ENCODE assay signal across 34 cellular contexts in genomic region chr16:76784530-76784929, GRCh38.
A peak's percentile ranks its signal among the peaks of the same experiment; 100 is the strongest.
DNase-seq lines count a peak whose midpoint lies in the region; ATAC-seq, FAIRE-seq and TF ChIP-seq lines count a peak whose summit lies in the region.
"Had no signal": no experiment of that assay in that cellular context is flagged by ENCODE, and none has a peak within 500 bp of the region (broad histone marks: within the 10 kb centered on the region; RNA-seq: fewer than 3 reads in every experiment).

No MANE protein-coding gene starts in this region.

- H3K27me3 ChIP-seq in GM12878 (replicated peaks in 1 of 2; ENCODE audit: control insufficient read depth in 2 of 2, insufficient read depth in 2 of 2, low read length in 1 of 2) = no peaks in the 10 kb centered on the region
- no peaks in the 10 kb centered on the region for H3K27me3 ChIP-seq in pancreas
- H3K27me3 ChIP-seq: sigmoid colon, stomach, thyroid gland, vagina had no signal

- FAIRE-seq in GM12878 (lab: Jason Lieb, UNC) (no peak), HTR-8/SVneo (lab: Jason Lieb, UNC) (no peak), pancreas (lab: Jason Lieb, UNC) (no peak)
- FAIRE-seq: bronchial epithelial cell, frontal cortex, kidney had no signal

- no peaks in the 10 kb centered on the region for H3K79me2 ChIP-seq in GM12878 (ENCODE audit: control insufficient read depth, insufficient read depth, low read length)

- no peaks in the 10 kb centered on the region for H4K20me1 ChIP-seq in GM12878 (ENCODE audit: control insufficient read depth, insufficient read depth)

- CTCF ChIA-PET in GM12878 (lab: Yijun Ruan, JAX) = interaction anchor here (0.6 kb wide), 1 partner anchor 48 kb away, joined by 3 read pairs; no protein-coding TSS in a partner anchor

- RAD21 ChIA-PET in GM12878 (lab: Charles Lee; ENCODE audit: unreplicated experiment) = interaction anchor here (1.0 to 1.4 kb wide), 3 partner anchors 13 to 38 kb away, joined by 3 read pairs; no protein-coding TSS in a partner anchor

- no TSS peak for BruUV-seq in GM12878 (replicated peaks; lab: Mats Ljungman, UMichigan)

- in situ Hi-C loops in GM12878 (cut with MboI) = no loop called here

- no peak overlapping the region for H3K4me2 ChIP-seq in GM12878 (ENCODE audit: control insufficient read depth, insufficient read depth)

- POLR2A ChIA-PET in GM12878 (lab: Charles Lee) = no interaction called here

- TF ChIP-seq EP300 in GM12878 (IDR thresholded peaks at IDR 0.05; ENCODE audit: borderline replicate concordance in 1 of 2, control insufficient read depth in 1 of 2, low read depth in 2 of 2, low read length in 2 of 2) = no peak

- no peak for TF ChIP-seq CTCF in GM12878 (IDR thresholded peaks at IDR 0.05 in 2 of 3, conservative IDR thresholded peaks at IDR 0.05 in 1 of 3; ENCODE audit: control insufficient read depth in 2 of 3, extremely low read depth in 1 of 3, insufficient read depth in 1 of 3, low read depth in 3 of 3, low read length in 3 of 3)
- no peak for TF ChIP-seq CTCF in pancreas (IDR thresholded peaks at IDR 0.05)

- intact Hi-C loops in GM12878 (cut with micrococcal nuclease; ENCODE audit: unreplicated experiment) (no loop called here), pancreas (cut with DNase I) (no loop called here)

- DNase-seq in NCI-H2107 treated with DMSO at 0.1 percent for 48 hours (lab: John Stamatoyannopoulos, UW; ENCODE audit: unreplicated experiment) (peak; percentile 97), GM12878 (ENCODE audit: low read depth, low spot score) (no peak), HTR-8/SVneo (ENCODE audit: insufficient read length, low spot score) (no peak), SIG-M5 (lab: John Stamatoyannopoulos, UW) (no peak), Ammon's horn (ENCODE audit: low spot score) (no peak), pancreas (no peak)
- DNase-seq: activated CD4-positive, alpha-beta T cell treated with anti-CD3 and anti-CD28 coated beads for 48 hours; activated CD8-positive, alpha-beta memory T cell treated with anti-CD3 and anti-CD28 coated beads for 24 hours; activated T-cell treated with anti-CD3 and anti-CD28 coated beads for 4 hours; anterior cingulate cortex; CD8-positive, alpha-beta T cell; GM23248; Karpas-422; kidney; naive thymus-derived CD4-positive, alpha-beta T cell; NCI-H526; nucleus accumbens; SHP77 treated with DMSO at 0.1 percent for 48 hours; sigmoid colon; stimulated activated CD4-positive, alpha-beta T cell treated with anti-CD3 and anti-CD28 coated beads, Interleukin-12 subunit alpha, Interleukin-12 subunit beta, amount 100 ng/mL, for 4 hours; stimulated activated CD4-positive, alpha-beta T cell treated with anti-CD3 and anti-CD28 coated beads, Interleukin-2, amount 100 ng/mL, for 48 hours; stomach; SW 1271; T-helper 9 cell; thyroid gland had no signal

- 3% methylated on average over 5 of the region's 5 CpGs for WGBS in GM12878 (ENCODE audit: insufficient coverage, insufficient replicate concordance, low lambda C conversion rate, missing lambda C conversion rate)
- WGBS in pancreas, 2 donors = 75 to 81% methylated on average over 5 of the region's 5 CpGs

- SMC1A ChIA-PET in GM12878 (lab: Charles Lee; ENCODE audit: uncharacterized antibody, unreplicated experiment) = interaction anchor here (0.6 to 2.5 kb wide), 6 partner anchors 9 to 48 kb away, joined by 3 to 14 read pairs (median 5); no protein-coding TSS in a partner anchor

- H3K9me3 ChIP-seq in GM12878 (replicated peaks; ENCODE audit: control insufficient read depth, insufficient read depth, low read length) = no peaks in the 10 kb centered on the region
- no peaks in the 10 kb centered on the region for H3K9me3 ChIP-seq in pancreas
- H3K9me3 ChIP-seq: prostate gland, sigmoid colon, thyroid gland, vagina had no signal

- H3K36me3 ChIP-seq in GM12878 (ENCODE audit: control insufficient read depth in 2 of 2, insufficient read depth in 2 of 2, low read length in 1 of 2) (no peaks in the 10 kb centered on the region), pancreas (no peaks in the 10 kb centered on the region)
- H3K36me3 ChIP-seq: prostate gland, sigmoid colon, stomach, thyroid gland, vagina had no signal

- no peak overlapping the region for H3K4me3 ChIP-seq in GM12878
- no peak overlapping the region for H3K4me3 ChIP-seq in pancreas
- H3K4me3 ChIP-seq: GM23248, prostate gland, sigmoid colon, stomach, thyroid gland, vagina had no signal

- H3K27ac ChIP-seq in GM12878 (ENCODE audit: control insufficient read depth, insufficient read depth) (no peak overlapping the region), pancreas (no peak overlapping the region)
- H3K27ac ChIP-seq: GM23248, prostate gland, sigmoid colon, stomach, thyroid gland, vagina, VCaP had no signal

- no peaks in the 10 kb centered on the region for H3K4me1 ChIP-seq in GM12878 (ENCODE audit: control insufficient read depth, insufficient read depth, low read length)
- H3K4me1 ChIP-seq in pancreas = no peaks in the 10 kb centered on the region
- H3K4me1 ChIP-seq: prostate gland, sigmoid colon, stomach, thyroid gland, vagina had no signal

- no peak for TF ChIP-seq RAD21 in GM12878 (IDR thresholded peaks at IDR 0.05; ENCODE audit: insufficient read depth, low read depth, low read length)

- H3K9ac ChIP-seq in GM12878 (ENCODE audit: control insufficient read depth, insufficient read depth, low read length) = no peak overlapping the region
- H3K9ac ChIP-seq: GM23248 had no signal

- no peak overlapping the region for H2AFZ ChIP-seq in GM12878 (ENCODE audit: control insufficient read depth, low read depth, low read length)
- H2AFZ ChIP-seq: GM23248 had no signal

- peak; percentile 83 for ATAC-seq in GM18868 (IDR thresholded peaks at IDR 0.05; ENCODE audit: unreplicated experiment)
- peak; percentile 78 for ATAC-seq in HG02852 (IDR thresholded peaks at IDR 0.05; ENCODE audit: unreplicated experiment)
- ATAC-seq in GM12878 = peak; percentile 94
- no peak for ATAC-seq in pancreas
- ATAC-seq: activated naive CD4-positive, alpha-beta T cell treated with anti-CD3 and anti-CD28 coated beads, Interleukin-2, amount 50 U/mL, for 72 hours; CD8-positive, alpha-beta T cell; naive thymus-derived CD4-positive, alpha-beta T cell; Panc1 had no signal

- no peak for TF ChIP-seq POLR2A in GM12878 (IDR thresholded peaks at IDR 0.05; ENCODE audit: low read depth, low read length)

TF ChIP-seq in GM12878, 131 proteins besides CTCF, POLR2A, EP300 and RAD21:
- TF ChIP-seq MTA3 (IDR thresholded peaks at IDR 0.05; ENCODE audit: borderline replicate concordance, low read length) = no peak
- TF ChIP-seq ZNF384 (IDR thresholded peaks at IDR 0.05; ENCODE audit: borderline replicate concordance, low read depth, low read length) = no peak
- TF ChIP-seq POU2F2 (IDR thresholded peaks at IDR 0.05; ENCODE audit: borderline replicate concordance, low read depth, low read length) = no peak
- no peak for TF ChIP-seq ZZZ3 (IDR thresholded peaks at IDR 0.05; ENCODE audit: control insufficient read depth, insufficient read length, low read depth)
- TF ChIP-seq JUND (IDR thresholded peaks at IDR 0.05; ENCODE audit: low read depth, low read length) = no peak
- TF ChIP-seq PAX5 (IDR thresholded peaks at IDR 0.05; ENCODE audit: borderline replicate concordance, low read depth, low read length) = peak; percentile 61; the same call in 1 of the 2 replicates
- no peak for TF ChIP-seq MYB (IDR thresholded peaks at IDR 0.05; ENCODE audit: borderline replicate concordance, low read depth, low read length)
- TF ChIP-seq IKZF1 (conservative IDR thresholded peaks at IDR 0.05) = 0 out of 2 replicates have a peak, but pooled peaks have one; percentile 34

Comparison
In these comparisons a context has a peak if more than half of its experiments do, and no peak if none do; other contexts are left out.
1. ATAC-seq: peak in GM18868 (single experiment), HG02852 (single experiment) and GM12878 (single experiment); none in pancreas (0 of 4).